Comparison of ENCODE assay signal across 23 cellular contexts in genomic region chr13:79591493-79591892, GRCh38.
"Had no signal": no experiment of that assay in that cellular context is flagged by ENCODE, and none has a peak within 500 bp of the region (broad histone marks: within the 10 kb centered on the region; RNA-seq: fewer than 3 reads in every experiment).

No MANE protein-coding gene starts in this region.

- H3K27me3 ChIP-seq: ovary, right atrium auricular region, right lobe of liver, testis, thyroid gland, transverse colon, upper lobe of left lung, vagina had no signal

- ATAC-seq: mucosa of descending colon; naive thymus-derived CD4-positive, alpha-beta T cell; natural killer cell treated with Interleukin-12 subunit alpha and Interleukin-12 subunit beta and Interleukin-15 and Interleukin-18, amount 100 ng/mL, for 72 hours; right lobe of liver; stimulated activated memory B cell treated with anti-CD40 and anti-IgM and Interleukin-4, amounts not matched to agents 10 μg/mL and 1 μg/mL and 100 μg/mL, for 72 hours; stimulated activated naive CD8-positive, alpha-beta T cell treated with anti-CD3 and anti-CD28 coated beads, Interleukin-15, amount 100 ng/mL, for 72 hours had no signal

- H3K9me3 ChIP-seq: mucosa of descending colon, ovary, right atrium auricular region, right lobe of liver, testis, thyroid gland, transverse colon, upper lobe of left lung, vagina had no signal

- H3K36me3 ChIP-seq: left ventricle myocardium inferior, ovary, right atrium auricular region, right lobe of liver, thyroid gland, transverse colon, upper lobe of left lung, vagina had no signal

- H3K27ac ChIP-seq: left ventricle myocardium inferior, ovary, right atrium auricular region, right lobe of liver, testis, thyroid gland, transverse colon, upper lobe of left lung had no signal

- H3K4me3 ChIP-seq: left ventricle myocardium inferior, lung, mucosa of descending colon, ovary, right atrium auricular region, right lobe of liver, smooth muscle cell, testis, thyroid gland, transverse colon, upper lobe of left lung, vagina had no signal

- H3K4me2 ChIP-seq: smooth muscle cell had no signal

- DNase-seq: immature natural killer cell; left ventricle myocardium inferior; midbrain; mucosa of descending colon; naive thymus-derived CD4-positive, alpha-beta T cell; ovary; right lobe of liver; stimulated activated CD4-positive, alpha-beta T cell treated with anti-CD3 and anti-CD28 coated beads, Interleukin-1b, Interleukin-23, amount 100 ng/mL, for 48 hours; stimulated activated CD4-positive, alpha-beta T cell treated with anti-CD3 and anti-CD28 coated beads, Interleukin-2, amount 100 ng/mL, for 48 hours; stimulated activated CD4-positive, alpha-beta T cell treated with anti-CD3 and anti-CD28 coated beads, Interleukin-4, amount 100 ng/mL, for 4 hours; stimulated activated CD8-positive, alpha-beta memory T cell treated with anti-CD3 and anti-CD28 coated beads, Interleukin-4, amount 100 ng/mL, for 48 hours; stimulated activated naive CD4-positive, alpha-beta T cell treated with Interleukin-2 at 50 U/mL for 16 hours; stimulated activated naive CD8-positive, alpha-beta T cell treated with anti-CD3 and anti-CD28 coated beads, Interleukin-15, amount 100 ng/mL, for 72 hours; testis; thyroid gland; transverse colon; upper lobe of left lung had no signal

- H3K4me1 ChIP-seq: left ventricle myocardium inferior, right atrium auricular region, right lobe of liver, thyroid gland, upper lobe of left lung, vagina had no signal
